In genomic region chr20:41058007-41058673, GRCh38 we compare ENCODE assay signal across 9 cellular contexts. TPM values are rescaled to one million over a fixed set of nuclear protein-coding genes. Genes with fewer than 3 reads are reported as not detected.
A peak's percentile ranks its signal among the peaks of the same experiment; 100 is the strongest.
DNase-seq lines count a peak whose midpoint lies in the region; ATAC-seq and TF ChIP-seq lines count a peak whose summit lies in the region.
"Had no signal": no experiment of that assay in that cellular context is flagged by ENCODE, and none has a peak within 500 bp of the region (broad histone marks: within the 10 kb centered on the region; RNA-seq: fewer than 3 reads in every experiment).

No MANE protein-coding gene starts in this region.

- POLR2A ChIA-PET in AG04449 (lab: Yijun Ruan, JAX), result no interaction called here

- TF ChIP-seq CTCF in AG04449 (IDR thresholded peaks at IDR 0.05; ENCODE audit: insufficient read depth, low read length, missing control alignments) (no peak), HFF-Myc (IDR thresholded peaks at IDR 0.05; ENCODE audit: low read depth, low read length, missing control alignments) (no peak)

- H3K9me3 Mint-ChIP-seq in activated naive CD4-positive, alpha-beta T cell treated with anti-CD3 and anti-CD28 coated beads, Interleukin-2, amount 50 U/mL, for 72 hours, result peaks cover 0 to 7% of the 10 kb centered on the region in 2 donors

- ATAC-seq in activated naive CD4-positive, alpha-beta T cell treated with anti-CD3 and anti-CD28 coated beads, Interleukin-2, amount 50 U/mL, for 72 hours, result peak; percentile 88 to 97
- ATAC-seq in HG02870 (IDR thresholded peaks at IDR 0.05; ENCODE audit: unreplicated experiment), result no peak
- ATAC-seq in GM19324 (IDR thresholded peaks at IDR 0.05; ENCODE audit: low FRiP score, unreplicated experiment), result no peak
- no peak for ATAC-seq in HG02678 (IDR thresholded peaks at IDR 0.05; ENCODE audit: unreplicated experiment)

- CTCF ChIA-PET in AG04449 (lab: Yijun Ruan, JAX), result interaction anchor here (1.0 to 4.5 kb wide), 6 partner anchors 11 to 67 kb away, joined by 3 to 23 read pairs (median 4); no protein-coding TSS in a partner anchor

- H3K4me3 ChIP-seq in AG04449 (ENCODE audit: low read depth, low read length), result no peak overlapping the region
- H3K4me3 ChIP-seq in HFF-Myc (replicated peaks; ENCODE audit: low read depth, low read length), result no peak overlapping the region

- peak; percentile 65 for DNase-seq in AG04449 (ENCODE audit: low read depth, low spot score)
- DNase-seq in HFF-Myc (ENCODE audit: extremely low read depth, low read depth), result peak; percentile 48
- DNase-seq in activated naive CD4-positive, alpha-beta T cell treated with anti-CD3 and anti-CD28 coated beads, Interleukin-2, amount 50 U/mL, for 72 hours (ENCODE audit: low spot score in 2 of 2), result no peak
- peak; percentile 88 for DNase-seq in kidney tubule cell (ENCODE audit: low spot score)
- DNase-seq in activated effector memory CD4-positive, alpha-beta T cell treated with Interleukin-2 at 50 U/mL for 16 hours, result no peak
- DNase-seq: NCI-H2081 treated with DMSO at 0.1 percent for 48 hours had no signal

- H3K36me3 Mint-ChIP-seq in activated naive CD4-positive, alpha-beta T cell treated with anti-CD3 and anti-CD28 coated beads, Interleukin-2, amount 50 U/mL, for 72 hours, result peaks cover 4 to 37% of the 10 kb centered on the region in 2 donors

- H3K27ac Mint-ChIP-seq in activated naive CD4-positive, alpha-beta T cell treated with anti-CD3 and anti-CD28 coated beads, Interleukin-2, amount 50 U/mL, for 72 hours, result no peak overlapping the region

RNA-seq across cellular contexts. Expression of gene TOP1, which starts 29.5 kb away (rescaled TPM):
- total RNA-seq in activated naive CD4-positive, alpha-beta T cell treated with anti-CD3 and anti-CD28 coated beads, Interleukin-2, amount 50 U/mL, for 72 hours, result 10 to 100 TPM; 62.4 to 98.9 TPM

Comparison
In these comparisons a context has a peak if more than half of its experiments do, and no peak if none do; other contexts are left out.
1. DNase-seq: peak in AG04449 (single experiment), HFF-Myc (single experiment) and kidney tubule cell (single experiment); none in activated naive CD4-positive, alpha-beta T cell treated with anti-CD3 and anti-CD28 coated beads, Interleukin-2, amount 50 U/mL, for 72 hours (0 of 2) and activated effector memory CD4-positive, alpha-beta T cell treated with Interleukin-2 at 50 U/mL for 16 hours (single experiment).
2. ATAC-seq: peak in activated naive CD4-positive, alpha-beta T cell treated with anti-CD3 and anti-CD28 coated beads, Interleukin-2, amount 50 U/mL, for 72 hours (2 of 2); none in HG02870 (single experiment), GM19324 (single experiment) and HG02678 (single experiment).